Comparison of ENCODE assay signal across 8 cellular contexts in genomic region chr7:102122026-102122425, GRCh38.
DNase-seq lines count a peak whose midpoint lies in the region; ATAC-seq and TF ChIP-seq lines count a peak whose summit lies in the region.
"Had no signal": no experiment of that assay in that cellular context is flagged by ENCODE, and none has a peak within 500 bp of the region (broad histone marks: within the 10 kb centered on the region; RNA-seq: fewer than 3 reads in every experiment).

No MANE protein-coding gene starts in this region.

- H3K27me3 Mint-ChIP-seq in endodermal cell (ENCODE audit: insufficient read depth), result no peaks in the 10 kb centered on the region
- H3K27me3 Mint-ChIP-seq in Calu3 (ENCODE audit: unreplicated experiment), result no peaks in the 10 kb centered on the region

- H3K36me3 Mint-ChIP-seq in endodermal cell (ENCODE audit: low read depth) (peaks cover 63% of the 10 kb centered on the region), Calu3 (ENCODE audit: insufficient read depth, unreplicated experiment) (no peaks in the 10 kb centered on the region)
- H3K36me3 Mint-ChIP-seq in stimulated activated effector memory CD8-positive, alpha-beta T cell treated with anti-CD3 and anti-CD28 coated beads, Interleukin-12 subunit alpha, Interleukin-12 subunit beta, amount 100 ng/mL, for 72 hours, result peaks cover 6% of the 10 kb centered on the region

- no peaks in the 10 kb centered on the region for H3K4me1 ChIP-seq in endodermal cell (ENCODE audit: control insufficient read depth, insufficient read depth, low read length)
- H3K4me1 ChIP-seq: parathyroid adenoma had no signal

- peak; percentile 68 for DNase-seq in HCEC 1CT
- DNase-seq in OCI-M1 (lab: John Stamatoyannopoulos, UW), result peak; percentile 60
- DNase-seq in endodermal cell, result no peak
- DNase-seq in stimulated activated effector memory CD8-positive, alpha-beta T cell treated with anti-CD3 and anti-CD28 coated beads, Interleukin-12 subunit alpha, Interleukin-12 subunit beta, amount 100 ng/mL, for 72 hours (ENCODE audit: low spot score in 2 of 2), result no peak
- no peak for DNase-seq in omental fat pad (ENCODE audit: low spot score)
- no peak for DNase-seq in Calu3

- H3K27ac ChIP-seq in endodermal cell (ENCODE audit: low read depth, low read length), result no peak overlapping the region
- H3K27ac ChIP-seq: parathyroid adenoma had no signal

- CTCF ChIA-PET in Calu3 (lab: Charles Lee), result no interaction called here

- no peak overlapping the region for H3K9ac ChIP-seq in endodermal cell (ENCODE audit: extremely low read depth, low read length, poor library complexity, severe bottlenecking)
- H3K9ac ChIP-seq: parathyroid adenoma had no signal

- H3K27ac Mint-ChIP-seq in endodermal cell, result peak overlapping the region; percentile 81
- peak overlapping the region; percentile 43 for H3K27ac Mint-ChIP-seq in stimulated activated effector memory CD8-positive, alpha-beta T cell treated with anti-CD3 and anti-CD28 coated beads, Interleukin-12 subunit alpha, Interleukin-12 subunit beta, amount 100 ng/mL, for 72 hours
- H3K27ac Mint-ChIP-seq in Calu3 (ENCODE audit: unreplicated experiment), result no peak overlapping the region

- TF ChIP-seq CTCF in endodermal cell (conservative IDR thresholded peaks at IDR 0.05) (no peak), omental fat pad (IDR thresholded peaks at IDR 0.05) (no peak), Calu3 (IDR thresholded peaks at IDR 0.05; ENCODE audit: unreplicated experiment) (no peak)

- ATAC-seq in stimulated activated effector memory CD8-positive, alpha-beta T cell treated with anti-CD3 and anti-CD28 coated beads, Interleukin-12 subunit alpha, Interleukin-12 subunit beta, amount 100 ng/mL, for 72 hours, result no peak
- ATAC-seq in omental fat pad (ENCODE audit: low FRiP score) (no peak), GM21367 (IDR thresholded peaks at IDR 0.05; ENCODE audit: unreplicated experiment) (no peak)

- intact Hi-C loops in Calu3 (cut with micrococcal nuclease; ENCODE audit: unreplicated experiment), result no loop called here

- WGBS in endodermal cell (ENCODE audit: insufficient coverage in 1 of 2, insufficient read length in 1 of 2), 2 experiments, result 90 to 98% methylated on average over 2 to 3 of the region's 3 CpGs

- H3K4me1 Mint-ChIP-seq in endodermal cell (peaks cover 7% of the 10 kb centered on the region), Calu3 (ENCODE audit: low read depth, unreplicated experiment) (no peaks in the 10 kb centered on the region)
- H3K4me1 Mint-ChIP-seq in stimulated activated effector memory CD8-positive, alpha-beta T cell treated with anti-CD3 and anti-CD28 coated beads, Interleukin-12 subunit alpha, Interleukin-12 subunit beta, amount 100 ng/mL, for 72 hours, result peaks cover 7% of the 10 kb centered on the region

- no TSS peak for BruUV-seq in Calu3 (replicated peaks; lab: Mats Ljungman, UMichigan)

- H3K36me3 ChIP-seq in endodermal cell (ENCODE audit: control insufficient read depth, insufficient read depth, low read length), result peaks cover 37% of the 10 kb centered on the region

- peaks cover 5% of the 10 kb centered on the region for H3K9me3 ChIP-seq in endodermal cell (ENCODE audit: control insufficient read depth, low read length)

- no peak overlapping the region for H3K4me3 ChIP-seq in endodermal cell (ENCODE audit: low read length)

- H3K9me3 Mint-ChIP-seq in endodermal cell (no peaks in the 10 kb centered on the region), Calu3 (ENCODE audit: low read depth, unreplicated experiment) (no peaks in the 10 kb centered on the region)
- H3K9me3 Mint-ChIP-seq in stimulated activated effector memory CD8-positive, alpha-beta T cell treated with anti-CD3 and anti-CD28 coated beads, Interleukin-12 subunit alpha, Interleukin-12 subunit beta, amount 100 ng/mL, for 72 hours, result no peaks in the 10 kb centered on the region

- H3K27me3 ChIP-seq in endodermal cell (ENCODE audit: control insufficient read depth, insufficient read depth, low read length, poor library complexity, severe bottlenecking), result no peaks in the 10 kb centered on the region

- H3K4me3 Mint-ChIP-seq in endodermal cell (no peak overlapping the region), Calu3 (ENCODE audit: low read depth, unreplicated experiment) (no peak overlapping the region)
- no peak overlapping the region for H3K4me3 Mint-ChIP-seq in stimulated activated effector memory CD8-positive, alpha-beta T cell treated with anti-CD3 and anti-CD28 coated beads, Interleukin-12 subunit alpha, Interleukin-12 subunit beta, amount 100 ng/mL, for 72 hours

Comparison
In these comparisons a context has a peak if more than half of its experiments do, and no peak if none do; other contexts are left out.
1. DNase-seq: peak in HCEC 1CT (single experiment) and OCI-M1 (single experiment); none in endodermal cell (single experiment), stimulated activated effector memory CD8-positive, alpha-beta T cell treated with anti-CD3 and anti-CD28 coated beads, Interleukin-12 subunit alpha, Interleukin-12 subunit beta, amount 100 ng/mL, for 72 hours (0 of 2), omental fat pad (single experiment) and Calu3 (single experiment).